ENCODE assay signal across 22 cellular contexts in genomic region chr5:82234880-82235279, GRCh38. TPM values are rescaled to one million over a fixed set of nuclear protein-coding genes. Genes with fewer than 3 reads are reported as not detected.
DNase-seq lines count a peak whose midpoint lies in the region; ATAC-seq, FAIRE-seq and TF ChIP-seq lines count a peak whose summit lies in the region.
"Had no signal": no experiment of that assay in that cellular context is flagged by ENCODE, and none has a peak within 500 bp of the region (broad histone marks: within the 10 kb centered on the region; RNA-seq: fewer than 3 reads in every experiment).

No MANE protein-coding gene starts in this region.

- H3K4me3 ChIP-seq in bronchial epithelial cell (ENCODE audit: low read depth, low read length) (no peak overlapping the region), small intestine (ENCODE audit: low read depth in 1 of 2, low read length in 2 of 2) (no peak overlapping the region)
- H3K4me3 ChIP-seq: BLaER1 treated with 17β-estradiol and CSF1 and Interleukin-3, amounts not matched to agents 10 nM and 100 nM; GM12878; GM23338 had no signal

- no peaks in the 10 kb centered on the region for H3K4me1 ChIP-seq in small intestine (ENCODE audit: control insufficient read depth in 2 of 2, insufficient read depth in 1 of 2, low read depth in 1 of 2, low read length in 1 of 2)
- H3K4me1 ChIP-seq: BLaER1 treated with 17β-estradiol and CSF1 and Interleukin-3, amounts not matched to agents 10 nM and 100 nM had no signal

- H3K9me3 ChIP-seq in small intestine (ENCODE audit: control insufficient read depth, low read depth), result no peaks in the 10 kb centered on the region
- H3K9me3 ChIP-seq: BLaER1 treated with 17β-estradiol and CSF1 and Interleukin-3, amounts not matched to agents 10 nM and 100 nM had no signal

- no peak for ATAC-seq in GM18511 (IDR thresholded peaks at IDR 0.05; ENCODE audit: unreplicated experiment)
- ATAC-seq: GM12878, GM23338, SK-N-SH treated with all-trans-retinoic acid at 6 μM for 48 hours had no signal

- no peak overlapping the region for H3K27ac ChIP-seq in small intestine (ENCODE audit: low read depth in 1 of 2, low read length in 1 of 2)
- H3K27ac ChIP-seq: BLaER1 treated with 17β-estradiol and CSF1 and Interleukin-3, amounts not matched to agents 10 nM and 100 nM had no signal

- FAIRE-seq in bronchial epithelial cell (lab: Jason Lieb, UNC), result no peak
- no peak for FAIRE-seq in small intestine (lab: Jason Lieb, UNC)
- FAIRE-seq: A204.1, GM12878, GM18507 had no signal

- H3K27me3 ChIP-seq in bronchial epithelial cell (ENCODE audit: control insufficient read depth, insufficient read depth, low read length) (no peaks in the 10 kb centered on the region), small intestine (ENCODE audit: control insufficient read depth in 2 of 2, insufficient read depth in 2 of 2, low read length in 2 of 2) (no peaks in the 10 kb centered on the region)
- H3K27me3 ChIP-seq: BLaER1 treated with 17β-estradiol and CSF1 and Interleukin-3, amounts not matched to agents 10 nM and 100 nM had no signal

- DNase-seq in NCI-H2171 treated with DMSO at 0.1 percent for 48 hours (lab: John Stamatoyannopoulos, UW) (peak; percentile 5), NCI-H2171 (lab: John Stamatoyannopoulos, UW) (no peak), NCI-H69 (lab: John Stamatoyannopoulos, UW) (peak; percentile 87), bronchial epithelial cell (ENCODE audit: low read depth) (peak; percentile 41), small intestine (peak; percentile 1), NCI-H526 (lab: John Stamatoyannopoulos, UW) (no peak)
- no peak for DNase-seq in stimulated activated CD4-positive, alpha-beta T cell treated with anti-CD3 and anti-CD28 coated beads, Interleukin-1b, Interleukin-23, amount 100 ng/mL, for 48 hours
- DNase-seq: CD8-positive, alpha-beta memory T cell; GDM1; MM.1S; NCI-H1105; NCI-H1930; NCI-H226; NCI-H524 treated with DMSO at 0.1 percent for 48 hours; SHP77 treated with DMSO at 0.1 percent for 48 hours had no signal

- no peak for TF ChIP-seq CTCF in bronchial epithelial cell (IDR thresholded peaks at IDR 0.05; ENCODE audit: insufficient read depth, low read length, severe bottlenecking)

- 48 to 58% (median 57%) methylated on average over 5 of the region's 5 CpGs for WGBS in small intestine, 3 donors

- H3K36me3 ChIP-seq in bronchial epithelial cell (ENCODE audit: control insufficient read depth, insufficient read depth, low read length) (no peaks in the 10 kb centered on the region), small intestine (ENCODE audit: control insufficient read depth in 2 of 2, insufficient read depth in 2 of 2, low read length in 2 of 2) (no peaks in the 10 kb centered on the region)
- H3K36me3 ChIP-seq: BLaER1 treated with 17β-estradiol and CSF1 and Interleukin-3, amounts not matched to agents 10 nM and 100 nM had no signal

RNA-seq across cellular contexts. Expression of gene RPS23, which starts 43.3 kb away (rescaled TPM):
- total RNA-seq in bronchial epithelial cell, result 3,055 and 5,354 TPM in 2 replicates
- polyA plus RNA-seq in small intestine, result 1,000 to 10,000 TPM; 1,779 to 3,946 (median 3,518) TPM

Comparison
In these comparisons a context has a peak if more than half of its experiments do, and no peak if none do; other contexts are left out.
1. DNase-seq: peak in NCI-H2171 treated with DMSO at 0.1 percent for 48 hours (single experiment), NCI-H69 (single experiment), bronchial epithelial cell (single experiment) and small intestine (single experiment); none in NCI-H2171 (single experiment), stimulated activated CD4-positive, alpha-beta T cell treated with anti-CD3 and anti-CD28 coated beads, Interleukin-1b, Interleukin-23, amount 100 ng/mL, for 48 hours (single experiment) and NCI-H526 (0 of 2).